In genomic region chr12:94488449-94488848, GRCh38 we compare ENCODE assay signal across 10 cellular contexts. TPM values are rescaled to one million over a fixed set of nuclear protein-coding genes. Genes with fewer than 3 reads are reported as not detected.
DNase-seq lines count a peak whose midpoint lies in the region; ATAC-seq and TF ChIP-seq lines count a peak whose summit lies in the region.
"Had no signal": no experiment of that assay in that cellular context is flagged by ENCODE, and none has a peak within 500 bp of the region (broad histone marks: within the 10 kb centered on the region; RNA-seq: fewer than 3 reads in every experiment).

No MANE protein-coding gene starts in this region.

- POLR2A ChIA-PET in activated CD4-positive, alpha-beta memory T cell treated with anti-CD3 and anti-CD28 coated beads for 36 hours (lab: Charles Lee): no interaction called here

- H3K27ac ChIP-seq in endodermal cell (ENCODE audit: low read depth, low read length): no peak overlapping the region

- H3K9me3 ChIP-seq in endodermal cell (ENCODE audit: control insufficient read depth, low read length): no peaks in the 10 kb centered on the region

- no peak overlapping the region for H3K4me3 ChIP-seq in endodermal cell (ENCODE audit: low read length)

- ATAC-seq in GM18909 (IDR thresholded peaks at IDR 0.05; ENCODE audit: poor library complexity, unreplicated experiment) (peak; percentile 94), HG02588 (IDR thresholded peaks at IDR 0.05; ENCODE audit: unreplicated experiment) (peak; percentile 89), HG03558 (IDR thresholded peaks at IDR 0.05; ENCODE audit: extremely low read depth, unreplicated experiment) (peak; percentile 89)

- DNase-seq in medulla oblongata (ENCODE audit: extremely low spot score) (peak; percentile 45), cardiac septum (ENCODE audit: low spot score) (no peak), nephron progenitor cell (no peak), endodermal cell (no peak)
- DNase-seq in activated CD4-positive, alpha-beta memory T cell treated with anti-CD3 and anti-CD28 coated beads for 36 hours: no peak
- DNase-seq: EL, posterior cingulate gyrus had no signal

- H3K27me3 Mint-ChIP-seq in nephron progenitor cell (ENCODE audit: low read depth, poor library complexity) (no peaks in the 10 kb centered on the region), endodermal cell (ENCODE audit: insufficient read depth) (peaks cover 2% of the 10 kb centered on the region)
- no peaks in the 10 kb centered on the region for H3K27me3 Mint-ChIP-seq in activated CD4-positive, alpha-beta memory T cell treated with anti-CD3 and anti-CD28 coated beads for 36 hours

- no peaks in the 10 kb centered on the region for H3K4me1 Mint-ChIP-seq in nephron progenitor cell
- peaks cover 11% of the 10 kb centered on the region for H3K4me1 Mint-ChIP-seq in endodermal cell
- no peaks in the 10 kb centered on the region for H3K4me1 Mint-ChIP-seq in activated CD4-positive, alpha-beta memory T cell treated with anti-CD3 and anti-CD28 coated beads for 36 hours (ENCODE audit: low read depth)

- H3K9ac ChIP-seq in endodermal cell (ENCODE audit: extremely low read depth, low read length, poor library complexity, severe bottlenecking): no peak overlapping the region

- H3K36me3 Mint-ChIP-seq in nephron progenitor cell (ENCODE audit: low read depth): no peaks in the 10 kb centered on the region
- no peaks in the 10 kb centered on the region for H3K36me3 Mint-ChIP-seq in endodermal cell (ENCODE audit: low read depth)
- no peaks in the 10 kb centered on the region for H3K36me3 Mint-ChIP-seq in activated CD4-positive, alpha-beta memory T cell treated with anti-CD3 and anti-CD28 coated beads for 36 hours

- H3K4me3 Mint-ChIP-seq in nephron progenitor cell (no peak overlapping the region), endodermal cell (no peak overlapping the region)
- H3K4me3 Mint-ChIP-seq in activated CD4-positive, alpha-beta memory T cell treated with anti-CD3 and anti-CD28 coated beads for 36 hours: no peak overlapping the region

- peaks cover 6% of the 10 kb centered on the region for H3K9me3 Mint-ChIP-seq in nephron progenitor cell
- H3K9me3 Mint-ChIP-seq in endodermal cell: peaks cover 3% of the 10 kb centered on the region
- no peaks in the 10 kb centered on the region for H3K9me3 Mint-ChIP-seq in activated CD4-positive, alpha-beta memory T cell treated with anti-CD3 and anti-CD28 coated beads for 36 hours

- intact Hi-C loops in cardiac septum (cut with DNase I): no loop called here
- intact Hi-C loops in activated CD4-positive, alpha-beta memory T cell treated with anti-CD3 and anti-CD28 coated beads for 36 hours (cut with micrococcal nuclease): no loop called here

- 86 to 100% methylated on average over 1 to 2 of the region's 2 CpGs for WGBS in endodermal cell (ENCODE audit: insufficient coverage in 1 of 2, insufficient read length in 1 of 2), 2 experiments

- TF ChIP-seq CTCF in nephron progenitor cell (IDR thresholded peaks at IDR 0.05) (no peak), endodermal cell (conservative IDR thresholded peaks at IDR 0.05) (no peak)

- CTCF ChIA-PET in activated CD4-positive, alpha-beta memory T cell treated with anti-CD3 and anti-CD28 coated beads for 36 hours (lab: Charles Lee): no interaction called here

- H3K27me3 ChIP-seq in endodermal cell (ENCODE audit: control insufficient read depth, insufficient read depth, low read length, poor library complexity, severe bottlenecking): peaks cover 10% of the 10 kb centered on the region

- H3K27ac Mint-ChIP-seq in nephron progenitor cell (no peak overlapping the region), endodermal cell (no peak overlapping the region)
- no peak overlapping the region for H3K27ac Mint-ChIP-seq in activated CD4-positive, alpha-beta memory T cell treated with anti-CD3 and anti-CD28 coated beads for 36 hours

- H3K36me3 ChIP-seq in endodermal cell (ENCODE audit: control insufficient read depth, insufficient read depth, low read length): no peaks in the 10 kb centered on the region

- no peaks in the 10 kb centered on the region for H3K4me1 ChIP-seq in endodermal cell (ENCODE audit: control insufficient read depth, insufficient read depth, low read length)

RNA-seq across cellular contexts. Expression of gene CEP83, which starts 28.8 kb away (rescaled TPM):
- total RNA-seq in cardiac septum (11.7 TPM), endodermal cell (10 to 100 TPM; 28.6 to 36.3 TPM)
- polyA plus RNA-seq in endodermal cell (2013, experiment 1 of 2): 21.7 TPM
- polyA plus RNA-seq in endodermal cell (2013, experiment 2 of 2): 21.4 TPM
- total RNA-seq in activated CD4-positive, alpha-beta memory T cell treated with anti-CD3 and anti-CD28 coated beads for 36 hours: 10 to 100 TPM; 23.4 TPM
